8 cellular contexts compared by ENCODE assay signal in the genomic region with DNA sequence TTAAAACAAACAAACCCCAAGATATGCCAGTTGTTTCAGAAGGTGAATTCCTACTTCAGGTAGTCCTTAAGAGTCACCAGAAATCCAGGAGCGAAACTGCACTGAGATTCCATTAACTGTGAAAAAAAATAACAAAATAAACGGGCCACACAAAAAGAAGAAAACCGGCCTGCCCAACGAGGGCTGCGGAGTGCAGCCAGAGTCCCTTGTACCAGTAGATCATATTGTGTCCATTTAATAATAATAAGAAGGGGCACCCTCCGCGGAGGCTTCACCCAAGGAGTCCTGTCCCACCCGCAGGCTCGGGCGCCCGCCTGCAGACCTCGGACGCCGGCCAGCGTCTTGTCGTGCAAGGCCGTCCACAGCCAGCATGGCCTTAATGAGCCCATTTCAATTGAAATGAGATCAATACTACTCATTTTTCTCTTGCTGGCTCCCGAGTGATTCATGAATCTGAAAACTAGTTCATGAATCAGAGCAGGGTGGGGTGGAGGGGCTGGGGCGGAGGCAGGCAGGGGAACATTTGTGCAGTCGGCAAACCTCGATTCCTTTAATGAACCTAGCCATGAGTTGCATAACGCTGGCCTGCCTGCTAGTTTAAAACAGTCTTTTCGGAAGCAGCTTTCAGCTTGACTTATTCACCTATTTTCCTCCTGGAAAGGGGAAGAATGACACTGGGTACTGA.
DNase-seq lines count a peak whose midpoint lies in the region; ATAC-seq and TF ChIP-seq lines count a peak whose summit lies in the region.

No MANE protein-coding gene starts in this region.

- TF ChIP-seq EP300 in gastroesophageal sphincter (IDR thresholded peaks at IDR 0.05) (no peak), transverse colon (IDR thresholded peaks at IDR 0.05; ENCODE audit: low read depth) (no peak)

- H3K14ac ChIP-seq in trophoblast cell (ENCODE audit: low read length) = peak overlapping the region; percentile 81

- no peak overlapping the region for H3K9ac ChIP-seq in trophoblast cell (ENCODE audit: low read length)

- H3K4me1 ChIP-seq in gastroesophageal sphincter (peaks cover 50 to 96% (median 80%) of the 10 kb centered on the region in 3 donors), trophoblast cell (ENCODE audit: control insufficient read depth in 1 of 2, insufficient read depth in 2 of 2, low read length in 2 of 2) (peaks cover 46 to 51% of the 10 kb centered on the region in 2 experiments), transverse colon (peaks cover 74 to 94% (median 77%) of the 10 kb centered on the region in 4 donors)

- peak overlapping the region; percentile 20 for H4K8ac ChIP-seq in trophoblast cell (ENCODE audit: low read depth, low read length)

- H2AK5ac ChIP-seq in trophoblast cell (ENCODE audit: low read length) = peak overlapping the region; percentile 76

- DNase-seq in H7 (peak; percentile 40), RPMI7951 (ENCODE audit: low read depth) (peak; percentile 88), trophoblast cell (peak; percentile 65 to 66), transverse colon (peak; percentile 73), NCI-H524 (lab: John Stamatoyannopoulos, UW) (no peak)
- peak; percentile 49 for DNase-seq in activated gamma-delta T cell treated with anti-CD3 and anti-CD28 coated beads, Interleukin-2, amount 50 U/mL, for 16 hours (ENCODE audit: low read depth)

- H3K4ac ChIP-seq in trophoblast cell (ENCODE audit: low read depth, low read length) = peak overlapping the region; percentile 61

- ATAC-seq in gastroesophageal sphincter (peak; percentile 49), HG03457 (IDR thresholded peaks at IDR 0.05; ENCODE audit: unreplicated experiment) (no peak)

- H3K9me3 ChIP-seq in gastroesophageal sphincter (no peaks in the 10 kb centered on the region), trophoblast cell (ENCODE audit: insufficient read depth, low read depth, low read length) (no peaks in the 10 kb centered on the region), transverse colon (no peaks in the 10 kb centered on the region)

- H3K4me3 ChIP-seq in H7 (ENCODE audit: insufficient read depth, low read depth, low read length) (no peak overlapping the region), gastroesophageal sphincter (peak overlapping the region in 1 of 2 donors; percentile 19), trophoblast cell (ENCODE audit: low read depth, low read length) (no peak overlapping the region), transverse colon (peak overlapping the region in 1 of 4 donors; percentile 14)

- peak overlapping the region; percentile 9 for H3K4me2 ChIP-seq in trophoblast cell (ENCODE audit: low read length)

- peaks cover 52% of the 10 kb centered on the region for H3K79me1 ChIP-seq in trophoblast cell (ENCODE audit: low read length)

- peak overlapping the region; percentile 89 for H4K91ac ChIP-seq in trophoblast cell (ENCODE audit: low read depth, low read length)

- no peak overlapping the region for H3K23ac ChIP-seq in trophoblast cell (ENCODE audit: low read length)

- intact Hi-C loops in transverse colon (cut with DNase I; ENCODE audit: low total_unique reads) = loop anchor here (1.0 to 10.0 kb wide), 3 partner anchors 202 to 254 kb away; no protein-coding TSS in a partner anchor

- peak overlapping the region; percentile 95 to 100 (median 98) for H3K27ac ChIP-seq in gastroesophageal sphincter
- H3K27ac ChIP-seq in trophoblast cell (ENCODE audit: low read depth, low read length) = peak overlapping the region; percentile 79
- H3K27ac ChIP-seq in transverse colon = peak overlapping the region; percentile 97 to 99 (median 98)

- H3K36me3 ChIP-seq in H7 (replicated peaks; ENCODE audit: control insufficient read depth, insufficient read depth, low read length) (no peaks in the 10 kb centered on the region), gastroesophageal sphincter (no peaks in the 10 kb centered on the region), trophoblast cell (ENCODE audit: control insufficient read depth in 1 of 2, insufficient read depth in 2 of 2, low read length in 2 of 2) (no peaks in the 10 kb centered on the region), transverse colon (no peaks in the 10 kb centered on the region)

- peak overlapping the region; percentile 71 for H2BK120ac ChIP-seq in trophoblast cell (ENCODE audit: insufficient read depth, low read length, poor library complexity)

- TF ChIP-seq CTCF in gastroesophageal sphincter (IDR thresholded peaks at IDR 0.05) (no peak), transverse colon (IDR thresholded peaks at IDR 0.05) (no peak)

- peak overlapping the region; percentile 74 for H3K18ac ChIP-seq in trophoblast cell (ENCODE audit: low read length)

- peak overlapping the region; percentile 97 for H2BK12ac ChIP-seq in trophoblast cell (ENCODE audit: low read length)

- H2AFZ ChIP-seq in trophoblast cell (ENCODE audit: insufficient read depth, low read length, poor library complexity) = no peak overlapping the region

- no peaks in the 10 kb centered on the region; the same call in 1 of the 2 replicates for H3K27me3 ChIP-seq in H7 (ENCODE audit: control insufficient read depth, insufficient read depth, low read length)
- no peaks in the 10 kb centered on the region for H3K27me3 ChIP-seq in gastroesophageal sphincter
- H3K27me3 ChIP-seq in trophoblast cell (ENCODE audit: insufficient read depth, low read length) = no peaks in the 10 kb centered on the region
- H3K27me3 ChIP-seq in transverse colon = no peaks in the 10 kb centered on the region

- no peak overlapping the region for H4K12ac ChIP-seq in trophoblast cell (ENCODE audit: low read depth, low read length)

- H3K79me2 ChIP-seq in trophoblast cell (ENCODE audit: control insufficient read depth, insufficient read depth, low read length, poor library complexity) = peaks cover 15% of the 10 kb centered on the region

- 25 to 28% methylated on average over 15 to 16 of the region's 23 CpGs for WGBS in gastroesophageal sphincter (ENCODE audit: low coverage in 1 of 2), 2 donors
- WGBS in trophoblast cell (ENCODE audit: extremely low coverage, insufficient coverage, insufficient read length) = no CpG with 5 or more reads among the region's 23 CpGs
- WGBS in transverse colon (ENCODE audit: low coverage in 1 of 2), 2 donors = 33 to 56% methylated on average over 10 to 23 of the region's 23 CpGs

- H2BK5ac ChIP-seq in trophoblast cell (ENCODE audit: low read depth, low read length, poor library complexity) = peak overlapping the region; percentile 85

- TF ChIP-seq POLR2A in gastroesophageal sphincter (IDR thresholded peaks at IDR 0.05) = no peak
- no peak for TF ChIP-seq POLR2A in transverse colon (IDR thresholded peaks at IDR 0.05)

- in situ Hi-C loops in transverse colon (cut with MboI; ENCODE audit: low pct_ligation_motif_present in 1 of 4, low pct_unique_long_range_greater_than_20kb in 1 of 4, low sequenced_read_pairs in 3 of 4) = loop anchor here (10.0 to 25.0 kb wide), 6 partner anchors 108 to 362 kb away; partner anchors contain the start of gene IRF2BP2 (in 1 of the 4)

Comparison
In these comparisons a context has a peak if more than half of its experiments do, and no peak if none do; other contexts are left out.
1. DNase-seq: peak in H7 (single experiment), RPMI7951 (single experiment), activated gamma-delta T cell treated with anti-CD3 and anti-CD28 coated beads, Interleukin-2, amount 50 U/mL, for 16 hours (single experiment), trophoblast cell (2 of 2) and transverse colon (single experiment); none in NCI-H524 (0 of 2).
2. Peak in every context shown above with its lines, with median percentiles within 50 percentile points of each other: H3K27ac ChIP-seq.